ENCODE assay signal across 3 cellular contexts in genomic region chr7:111740942-111741341, GRCh38.
A peak's percentile ranks its signal among the peaks of the same experiment; 100 is the strongest.
TF ChIP-seq lines count a peak whose summit lies in the region.

No MANE protein-coding gene starts in this region.

TF ChIP-seq in HepG2, 621 proteins besides CTCF, POLR2A, EP300 and RAD21:
- peak; percentile 46; the same call in 1 of the 2 replicates for TF ChIP-seq MAFF (IDR thresholded peaks at IDR 0.05; ENCODE audit: low read depth, low read length)
- TF ChIP-seq ZNF292 (CRISPR knock-in tag; IDR thresholded peaks at IDR 0.05; ENCODE audit: borderline replicate concordance, low read depth): no peak
- no peak for TF ChIP-seq IRF9 (CRISPR knock-in tag; IDR thresholded peaks at IDR 0.05; ENCODE audit: borderline replicate concordance)
- TF ChIP-seq ZSCAN29 (CRISPR knock-in tag; conservative IDR thresholded peaks at IDR 0.05): no peak
- peak; percentile 16 to 69; a peak in 3 of 4 replicates for TF ChIP-seq MAFK (conservative IDR thresholded peaks at IDR 0.05 in 1 of 2, IDR thresholded peaks at IDR 0.05 in 1 of 2; ENCODE audit: low read length in 2 of 2)

TF ChIP-seq in IMR-90, 13 proteins besides CTCF, POLR2A, EP300 and RAD21:
- TF ChIP-seq MXI1 (IDR thresholded peaks at IDR 0.05; ENCODE audit: borderline replicate concordance, low read depth, low read length): no peak
- TF ChIP-seq RFX5 (IDR thresholded peaks at IDR 0.05; ENCODE audit: low read depth, low read length): no peak
- no peak for TF ChIP-seq USF2 (IDR thresholded peaks at IDR 0.05; ENCODE audit: low read depth, low read length)
- no peak for TF ChIP-seq NFE2L2 (IDR thresholded peaks at IDR 0.05; ENCODE audit: low read depth, low read length)
- peak; percentile 56 for TF ChIP-seq MAFK (IDR thresholded peaks at IDR 0.05; ENCODE audit: low read depth, low read length)
- TF ChIP-seq RCOR1 (IDR thresholded peaks at IDR 0.05; ENCODE audit: insufficient replicate concordance, low read length): no peak
- TF ChIP-seq ELK1 (IDR thresholded peaks at IDR 0.05; ENCODE audit: borderline replicate concordance, low read depth, low read length): no peak

TF ChIP-seq in K562, 482 proteins besides CTCF, POLR2A, EP300 and RAD21:
- TF ChIP-seq NFE2 (IDR thresholded peaks at IDR 0.05; ENCODE audit: low read depth): no peak
- TF ChIP-seq ZNF316 (IDR thresholded peaks at IDR 0.05): peak; percentile 64
- TF ChIP-seq C11orf30 (IDR thresholded peaks at IDR 0.05; ENCODE audit: low read depth): peak; percentile 31; the same call in 1 of the 2 replicates
- peak; percentile 49 for TF ChIP-seq MAFK (IDR thresholded peaks at IDR 0.05; ENCODE audit: low read length)
